16 cellular contexts compared by ENCODE assay signal in the genomic region with DNA sequence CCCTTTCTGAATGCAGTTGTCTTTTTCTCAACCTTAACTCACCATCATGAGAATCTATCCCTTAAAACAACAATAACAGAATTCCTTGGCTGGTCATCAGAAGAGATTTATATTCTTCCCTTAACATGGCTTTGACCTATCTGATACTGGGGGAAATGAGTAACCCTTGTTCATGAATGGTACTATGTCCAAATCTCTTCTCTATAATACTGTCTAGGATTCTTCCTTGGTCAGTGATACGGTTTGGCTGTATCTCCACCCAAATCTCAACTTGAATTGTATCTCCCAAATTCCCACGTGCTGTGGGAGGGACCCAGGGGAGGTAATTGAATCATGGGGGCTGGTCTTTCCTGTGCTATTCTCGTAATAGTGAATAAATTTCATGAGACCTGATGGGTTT.
"Had no signal": no experiment of that assay in that cellular context is flagged by ENCODE, and none has a peak within 500 bp of the region (broad histone marks: within the 10 kb centered on the region; RNA-seq: fewer than 3 reads in every experiment).

No MANE protein-coding gene starts in this region.

- H2AFZ ChIP-seq: hepatocyte had no signal

- H3K4me3 ChIP-seq: colonic mucosa, hepatocyte, left lung, transverse colon had no signal

- H3K27ac ChIP-seq: colonic mucosa, hepatocyte, left lung, transverse colon had no signal

- ATAC-seq: activated CD8-positive, alpha-beta T cell treated with anti-CD3 and anti-CD28 coated beads for 36 hours; activated T-helper 17 cell treated with anti-CD3 and anti-CD28 coated beads, Interleukin-2, amount 50 U/mL, for 72 hours; left lung had no signal

- H3K4me2 ChIP-seq: hepatocyte had no signal

- H3K27me3 ChIP-seq: colonic mucosa, hepatocyte, transverse colon had no signal

- H3K79me2 ChIP-seq: hepatocyte had no signal

- DNase-seq: activated CD4-positive, alpha-beta T cell treated with anti-CD3 and anti-CD28 coated beads, Interleukin-2, amount 10 ng/mL, durations not matched to agents 24 days and 14 days; activated CD8-positive, alpha-beta T cell treated with anti-CD3 and anti-CD28 coated beads for 36 hours; activated naive CD4-positive, alpha-beta T cell; activated naive CD8-positive, alpha-beta T cell treated with anti-CD3 and anti-CD28 coated beads for 36 hours; activated T-cell treated with anti-CD3 and anti-CD28 coated beads, Interleukin-2, amount 50 U/mL, for 1 hour; amniotic stem cell; colonic mucosa; left lung; nephron progenitor cell; nucleus accumbens; stimulated activated CD4-positive, alpha-beta T cell treated with anti-CD3 and anti-CD28 coated beads, Interleukin-2, amount 100 ng/mL, for 24 hours; stimulated activated naive CD4-positive, alpha-beta T cell treated with Interleukin-2 at 50 U/mL for 16 hours; substantia nigra; transverse colon had no signal

- H3K4me1 ChIP-seq: colonic mucosa, left lung, transverse colon had no signal

- H3K9me3 ChIP-seq: colonic mucosa, left lung, transverse colon had no signal

- H3K36me3 ChIP-seq: colonic mucosa, left lung, transverse colon had no signal
